Comparison of ENCODE assay signal across 24 cellular contexts in the genomic region with DNA sequence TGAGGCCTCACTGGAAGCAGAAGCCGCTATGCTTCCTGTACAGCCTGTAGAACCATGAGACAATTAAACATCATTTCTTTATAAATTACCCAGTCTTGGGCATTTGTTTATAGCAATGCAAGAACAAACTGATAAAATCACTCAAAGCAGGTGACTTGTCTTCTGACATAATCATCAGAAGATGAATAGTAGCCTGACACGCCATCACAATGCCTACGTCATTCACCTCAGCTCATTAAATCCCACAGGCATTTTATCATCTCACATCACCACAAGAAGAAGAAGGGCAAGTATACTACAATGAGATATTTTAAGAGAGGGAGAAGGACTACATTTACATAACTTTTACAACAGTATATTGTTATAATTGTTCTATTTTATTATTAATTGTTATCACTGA. TPM values are rescaled to one million over a fixed set of nuclear protein-coding genes. Genes with fewer than 3 reads are reported as not detected.
"Had no signal": no experiment of that assay in that cellular context is flagged by ENCODE, and none has a peak within 500 bp of the region (broad histone marks: within the 10 kb centered on the region; RNA-seq: fewer than 3 reads in every experiment).

No MANE protein-coding gene starts in this region.

- H3K9me3 ChIP-seq: ascending aorta, colonic mucosa, heart left ventricle, mucosa of descending colon, testis, upper lobe of left lung had no signal

- H3K36me3 Mint-ChIP-seq: activated naive CD4-positive, alpha-beta T cell treated with anti-CD3 and anti-CD28 coated beads, Interleukin-2, amount 50 U/mL, for 24 hours; stimulated activated naive B cell treated with anti-CD40 and anti-IgM and Interleukin-4, amounts not matched to agents 10 μg/mL and 1 μg/mL and 100 μg/mL, for 72 hours had no signal

- H3K4me1 Mint-ChIP-seq: central memory CD8-positive, alpha-beta T cell had no signal

- H3K4me3 ChIP-seq: ascending aorta, colonic mucosa, dorsolateral prefrontal cortex, heart left ventricle, mucosa of descending colon, testis, upper lobe of left lung had no signal

- ATAC-seq: activated CD4-positive, alpha-beta T cell treated with anti-CD3 and anti-CD28 coated beads for 36 hours; heart left ventricle; left colon; mucosa of descending colon; sciatic nerve; stimulated activated naive B cell treated with anti-CD40 and anti-IgM and Interleukin-4, amounts not matched to agents 10 μg/mL and 1 μg/mL and 100 μg/mL, for 72 hours; T-helper 17 cell had no signal

- H3K27me3 ChIP-seq: ascending aorta, colonic mucosa, dorsolateral prefrontal cortex, testis, upper lobe of left lung had no signal

- H3K9me3 Mint-ChIP-seq: activated B cell treated with CpG ODN at 0.5 μM for 24 hours; activated CD4-positive, alpha-beta memory T cell treated with anti-CD3 and anti-CD28 coated beads, Interleukin-2, amount 10 ng/mL, durations not matched to agents 7 days and 5 days; activated naive CD4-positive, alpha-beta T cell treated with anti-CD3 and anti-CD28 coated beads, Interleukin-2, amount 50 U/mL, for 24 hours; activated T-helper 1 cell treated with anti-CD3 and anti-CD28 coated beads, Interleukin-12 subunit alpha, Interleukin-12 subunit beta, Interleukin-2, Interleukin-4 antibody, amounts not matched to agents 30 ng/mL and 10 ng/mL and 1 ng/mL, durations not matched to agents 14 hours and 24 hours and 36 hours; central memory CD8-positive, alpha-beta T cell; stimulated activated naive B cell treated with anti-CD40 and anti-IgM and Interleukin-4, amounts not matched to agents 10 μg/mL and 1 μg/mL and 100 μg/mL, for 72 hours had no signal

- H3K36me3 ChIP-seq: ascending aorta, colonic mucosa, heart left ventricle, upper lobe of left lung had no signal

- H3K27ac ChIP-seq: ascending aorta, colonic mucosa, dorsolateral prefrontal cortex, heart left ventricle, testis, upper lobe of left lung had no signal

- H3K4me1 ChIP-seq: colonic mucosa, testis had no signal

- H3K4me3 Mint-ChIP-seq: activated B cell treated with CpG ODN at 0.5 μM for 24 hours; activated CD4-positive, alpha-beta memory T cell treated with anti-CD3 and anti-CD28 coated beads, Interleukin-2, amount 10 ng/mL, durations not matched to agents 7 days and 5 days; activated CD4-positive, alpha-beta T cell treated with anti-CD3 and anti-CD28 coated beads for 36 hours; activated naive CD4-positive, alpha-beta T cell treated with anti-CD3 and anti-CD28 coated beads, Interleukin-2, amount 50 U/mL, for 24 hours; activated T-helper 1 cell treated with anti-CD3 and anti-CD28 coated beads, Interleukin-12 subunit alpha, Interleukin-12 subunit beta, Interleukin-2, Interleukin-4 antibody, amounts not matched to agents 30 ng/mL and 10 ng/mL and 1 ng/mL, durations not matched to agents 14 hours and 24 hours and 36 hours; central memory CD8-positive, alpha-beta T cell; stimulated activated naive B cell treated with anti-CD40 and anti-IgM and Interleukin-4, amounts not matched to agents 10 μg/mL and 1 μg/mL and 100 μg/mL, for 72 hours; T-helper 17 cell had no signal

- DNase-seq: activated B cell treated with CpG ODN at 0.5 μM for 24 hours; activated CD4-positive, alpha-beta memory T cell treated with anti-CD3 and anti-CD28 coated beads, Interleukin-2, amount 10 ng/mL, durations not matched to agents 7 days and 5 days; activated CD4-positive, alpha-beta T cell treated with anti-CD3 and anti-CD28 coated beads for 36 hours; activated gamma-delta T cell; colonic mucosa; dorsolateral prefrontal cortex; heart left ventricle; islet precursor cell; left colon; mesendoderm; mucosa of descending colon; nucleus accumbens; stimulated activated CD4-positive, alpha-beta T cell treated with anti-CD3 and anti-CD28 coated beads, Interleukin-2, amount 100 ng/mL, for 48 hours; stimulated activated CD8-positive, alpha-beta memory T cell treated with anti-CD3 and anti-CD28 coated beads, Interleukin-4, amount 100 ng/mL, for 48 hours; stimulated activated naive B cell treated with anti-CD40 and anti-IgM and Interleukin-4, amounts not matched to agents 10 μg/mL and 1 μg/mL and 100 μg/mL, for 72 hours; SW 1271; T-helper 17 cell; testis; upper lobe of left lung had no signal

- H3K27ac Mint-ChIP-seq: activated B cell treated with CpG ODN at 0.5 μM for 24 hours; activated CD4-positive, alpha-beta memory T cell treated with anti-CD3 and anti-CD28 coated beads, Interleukin-2, amount 10 ng/mL, durations not matched to agents 7 days and 5 days; activated CD4-positive, alpha-beta T cell treated with anti-CD3 and anti-CD28 coated beads for 36 hours; activated naive CD4-positive, alpha-beta T cell treated with anti-CD3 and anti-CD28 coated beads, Interleukin-2, amount 50 U/mL, for 24 hours; activated T-helper 1 cell treated with anti-CD3 and anti-CD28 coated beads, Interleukin-12 subunit alpha, Interleukin-12 subunit beta, Interleukin-2, Interleukin-4 antibody, amounts not matched to agents 30 ng/mL and 10 ng/mL and 1 ng/mL, durations not matched to agents 14 hours and 24 hours and 36 hours; stimulated activated naive B cell treated with anti-CD40 and anti-IgM and Interleukin-4, amounts not matched to agents 10 μg/mL and 1 μg/mL and 100 μg/mL, for 72 hours; T-helper 17 cell had no signal

RNA-seq across cellular contexts. Expression of a gene that starts 3.1 kb away (rescaled TPM):
- total RNA-seq: activated B cell treated with CpG ODN at 0.5 μM for 24 hours; activated CD4-positive, alpha-beta memory T cell treated with anti-CD3 and anti-CD28 coated beads, Interleukin-2, amount 10 ng/mL, durations not matched to agents 7 days and 5 days; activated CD4-positive, alpha-beta T cell treated with anti-CD3 and anti-CD28 coated beads for 36 hours; activated T-helper 1 cell treated with anti-CD3 and anti-CD28 coated beads, Interleukin-12 subunit alpha, Interleukin-12 subunit beta, Interleukin-2, Interleukin-4 antibody, amounts not matched to agents 30 ng/mL and 10 ng/mL and 1 ng/mL, durations not matched to agents 14 hours and 24 hours and 36 hours; T-helper 17 cell had no signal
